11 cellular contexts compared by ENCODE assay signal in genomic region chr18:67766930-67767329, GRCh38.
A peak's percentile ranks its signal among the peaks of the same experiment; 100 is the strongest.
DNase-seq lines count a peak whose midpoint lies in the region; ATAC-seq and TF ChIP-seq lines count a peak whose summit lies in the region.
"Had no signal": no experiment of that assay in that cellular context is flagged by ENCODE, and none has a peak within 500 bp of the region (broad histone marks: within the 10 kb centered on the region; RNA-seq: fewer than 3 reads in every experiment).

No MANE protein-coding gene starts in this region.

- no peak for TF ChIP-seq CTCF in choroid plexus epithelial cell (conservative IDR thresholded peaks at IDR 0.05; ENCODE audit: low read depth, low read length)

- peak; percentile 74 for ATAC-seq in GM18907 (IDR thresholded peaks at IDR 0.05; ENCODE audit: unreplicated experiment)

- no peaks in the 10 kb centered on the region for H3K27me3 Mint-ChIP-seq in T-helper 2 cell treated with Interferon-gamma antibody and Interleukin-4, amounts not matched to agents 5 μg/mL and 100 μg/mL, for 36 hours (ENCODE audit: low read depth)

- peak; percentile 38 for DNase-seq in A172 (ENCODE audit: low spot score)
- peak; percentile 71 for DNase-seq in HS-5 (ENCODE audit: low read depth)
- DNase-seq in choroid plexus epithelial cell (ENCODE audit: low read depth): peak; percentile 94
- no peak for DNase-seq in NCI-H2081 treated with DMSO at 0.1 percent for 48 hours (lab: John Stamatoyannopoulos, UW)
- no peak for DNase-seq in T-helper 2 cell treated with Interferon-gamma antibody and Interleukin-4, amounts not matched to agents 5 μg/mL and 100 μg/mL, for 36 hours (ENCODE audit: low spot score)
- no peak for DNase-seq in GM03348 (ENCODE audit: low spot score)
- DNase-seq in stimulated activated CD4-positive, alpha-beta T cell treated with anti-CD3 and anti-CD28 coated beads, Interleukin-4, amount 100 ng/mL, for 1 hour: no peak
- DNase-seq: NCI-H1436, nucleus accumbens had no signal

- H3K4me1 Mint-ChIP-seq in T-helper 2 cell treated with Interferon-gamma antibody and Interleukin-4, amounts not matched to agents 5 μg/mL and 100 μg/mL, for 36 hours (ENCODE audit: low read depth): no peaks in the 10 kb centered on the region

- H3K4me3 Mint-ChIP-seq in T-helper 2 cell treated with Interferon-gamma antibody and Interleukin-4, amounts not matched to agents 5 μg/mL and 100 μg/mL, for 36 hours: no peak overlapping the region

- H3K27ac Mint-ChIP-seq in T-helper 2 cell treated with Interferon-gamma antibody and Interleukin-4, amounts not matched to agents 5 μg/mL and 100 μg/mL, for 36 hours: no peak overlapping the region

- H3K4me3 ChIP-seq in choroid plexus epithelial cell (ENCODE audit: low read depth, low read length): no peak overlapping the region
- H3K4me3 ChIP-seq: SK-N-MC had no signal

- no peaks in the 10 kb centered on the region for H3K9me3 Mint-ChIP-seq in T-helper 2 cell treated with Interferon-gamma antibody and Interleukin-4, amounts not matched to agents 5 μg/mL and 100 μg/mL, for 36 hours

- no peaks in the 10 kb centered on the region for H3K36me3 Mint-ChIP-seq in T-helper 2 cell treated with Interferon-gamma antibody and Interleukin-4, amounts not matched to agents 5 μg/mL and 100 μg/mL, for 36 hours (ENCODE audit: low read depth)

Comparison
In these comparisons a context has a peak if more than half of its experiments do, and no peak if none do; other contexts are left out.
1. DNase-seq: peak in A172 (single experiment), HS-5 (single experiment) and choroid plexus epithelial cell (single experiment); none in NCI-H2081 treated with DMSO at 0.1 percent for 48 hours (single experiment), T-helper 2 cell treated with Interferon-gamma antibody and Interleukin-4, amounts not matched to agents 5 μg/mL and 100 μg/mL, for 36 hours (single experiment), GM03348 (single experiment) and stimulated activated CD4-positive, alpha-beta T cell treated with anti-CD3 and anti-CD28 coated beads, Interleukin-4, amount 100 ng/mL, for 1 hour (single experiment).